1 cellular context compared by ENCODE assay signal in the genomic region with DNA sequence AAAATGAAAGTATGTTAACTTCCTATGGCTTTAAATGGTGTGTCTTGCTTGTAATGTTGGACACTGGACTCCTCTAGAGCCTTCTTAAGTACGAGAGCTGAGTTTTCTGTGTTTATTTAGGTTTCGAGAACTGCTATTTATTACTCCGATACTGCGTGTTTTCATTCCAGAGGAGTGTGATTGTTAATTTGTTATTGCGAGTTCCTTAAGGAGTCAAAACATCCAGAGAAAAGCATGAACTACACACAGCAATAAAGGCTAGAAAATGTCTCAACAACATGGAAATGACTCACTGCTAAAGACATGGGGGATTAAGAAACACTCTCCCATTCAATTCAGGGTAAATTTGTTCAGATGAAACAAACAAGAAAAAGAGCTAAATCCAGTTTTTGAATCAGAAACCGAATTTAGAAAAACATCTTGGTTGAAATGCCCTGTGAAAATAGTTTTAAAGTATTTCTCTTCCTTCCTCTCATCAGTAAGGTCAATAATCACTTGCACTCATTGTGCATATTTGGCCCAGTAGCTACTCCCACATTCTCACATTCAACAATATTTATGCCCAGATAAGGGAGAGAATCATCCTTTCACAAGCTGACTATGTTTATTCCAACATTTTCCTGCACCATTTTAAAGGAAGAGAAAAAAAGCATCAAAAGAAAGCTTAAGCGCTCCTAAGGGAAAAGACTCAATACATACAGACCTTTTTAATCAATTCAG.
TF ChIP-seq lines count a peak whose summit lies in the region.

No MANE protein-coding gene starts in this region.

TF ChIP-seq in SK-N-SH treated with all-trans-retinoic acid at 6 μM for 48 hours, 23 proteins besides CTCF, POLR2A, EP300 and RAD21 (continued from another document):
- TF ChIP-seq, protein P1, sequence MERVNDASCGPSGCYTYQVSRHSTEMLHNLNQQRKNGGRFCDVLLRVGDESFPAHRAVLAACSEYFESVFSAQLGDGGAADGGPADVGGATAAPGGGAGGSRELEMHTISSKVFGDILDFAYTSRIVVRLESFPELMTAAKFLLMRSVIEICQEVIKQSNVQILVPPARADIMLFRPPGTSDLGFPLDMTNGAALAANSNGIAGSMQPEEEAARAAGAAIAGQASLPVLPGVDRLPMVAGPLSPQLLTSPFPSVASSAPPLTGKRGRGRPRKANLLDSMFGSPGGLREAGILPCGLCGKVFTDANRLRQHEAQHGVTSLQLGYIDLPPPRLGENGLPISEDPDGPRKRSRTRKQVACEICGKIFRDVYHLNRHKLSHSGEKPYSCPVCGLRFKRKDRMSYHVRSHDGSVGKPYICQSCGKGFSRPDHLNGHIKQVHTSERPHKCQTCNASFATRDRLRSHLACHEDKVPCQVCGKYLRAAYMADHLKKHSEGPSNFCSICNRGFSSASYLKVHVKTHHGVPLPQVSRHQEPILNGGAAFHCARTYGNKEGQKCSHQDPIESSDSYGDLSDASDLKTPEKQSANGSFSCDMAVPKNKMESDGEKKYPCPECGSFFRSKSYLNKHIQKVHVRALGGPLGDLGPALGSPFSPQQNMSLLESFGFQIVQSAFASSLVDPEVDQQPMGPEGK (CRISPR knock-in tag; IDR thresholded peaks at IDR 0.05; ENCODE audit: borderline replicate concordance) = no peak
- TF ChIP-seq ZFP30 (CRISPR knock-in tag; IDR thresholded peaks at IDR 0.05) (no peak), OSR1 (CRISPR knock-in tag; IDR thresholded peaks at IDR 0.05) (no peak), ISL1 (CRISPR knock-in tag; IDR thresholded peaks at IDR 0.05) (no peak), BACH2 (CRISPR knock-in tag; IDR thresholded peaks at IDR 0.05; ENCODE audit: borderline replicate concordance) (no peak), ZNF8 (CRISPR knock-in tag; IDR thresholded peaks at IDR 0.05) (no peak)
TF ChIP-seq in SK-N-SH treated with all-trans-retinoic acid at 6 μM for 48 hours: peak in this region for 0.
